ENCODE assay signal across 26 cellular contexts in the genomic region with DNA sequence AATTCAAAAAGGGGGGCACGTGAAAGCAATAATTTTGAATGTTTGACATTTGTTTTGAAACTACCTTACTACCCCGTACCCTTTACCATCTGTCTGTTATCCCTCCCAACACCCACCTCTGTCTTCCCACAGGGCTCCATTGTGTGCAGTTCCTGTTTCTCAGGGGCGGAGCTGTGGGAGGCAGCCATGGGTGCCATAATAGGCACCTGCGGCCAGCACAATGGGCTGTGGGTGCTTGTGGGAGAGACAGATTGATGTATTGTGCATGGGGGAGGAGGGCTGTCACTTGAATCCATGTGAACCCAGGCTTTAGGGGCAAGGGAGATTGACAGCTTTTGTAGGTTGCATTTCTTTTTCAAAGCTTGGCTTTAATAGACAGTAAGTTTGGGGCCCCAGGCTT.
DNase-seq lines count a peak whose midpoint lies in the region; ATAC-seq and TF ChIP-seq lines count a peak whose summit lies in the region.
"Had no signal": no experiment of that assay in that cellular context is flagged by ENCODE, and none has a peak within 500 bp of the region (broad histone marks: within the 10 kb centered on the region; RNA-seq: fewer than 3 reads in every experiment).

No MANE protein-coding gene starts in this region.

- ATAC-seq in GM19452 (IDR thresholded peaks at IDR 0.05; ENCODE audit: unreplicated experiment) (no peak), HG03039 (IDR thresholded peaks at IDR 0.05; ENCODE audit: unreplicated experiment) (no peak)
- ATAC-seq: activated CD4-positive, alpha-beta T cell treated with anti-CD3 and anti-CD28 coated beads for 36 hours; effector memory CD8-positive, alpha-beta T cell; esophagus mucosa; foreskin keratinocyte; left colon; naive thymus-derived CD4-positive, alpha-beta T cell had no signal

- POLR2A ChIA-PET in HEK293T (lab: Yijun Ruan, JAX), result no interaction called here

- CTCF ChIA-PET in HEK293T (lab: Yijun Ruan, JAX), result no interaction called here

- DNase-seq in DMS153 treated with DMSO at 0.1 percent for 48 hours (lab: John Stamatoyannopoulos, UW; ENCODE audit: unreplicated experiment) (peak; percentile 23), HEK293T (ENCODE audit: extremely low spot score) (no peak), NCI-H1930 (lab: John Stamatoyannopoulos, UW) (peak; percentile 7 to 18), left kidney (ENCODE audit: low read depth, low spot score) (peak; percentile 37), NOMO-1 treated with DMSO at 0.1 percent for 48 hours (lab: John Stamatoyannopoulos, UW; ENCODE audit: unreplicated experiment) (no peak), DMS 273 (lab: John Stamatoyannopoulos, UW; ENCODE audit: unreplicated experiment) (no peak)
- DNase-seq: activated CD4-positive, alpha-beta T cell treated with anti-CD3 and anti-CD28 coated beads for 36 hours; activated CD8-positive, alpha-beta memory T cell treated with anti-CD3 and anti-CD28 coated beads for 24 hours; activated naive CD4-positive, alpha-beta T cell; activated T-cell treated with anti-CD3 and anti-CD28 coated beads, Interleukin-2, amount 50 U/mL, for 1 hour; amniotic stem cell; BE2C; DND-41; effector memory CD8-positive, alpha-beta T cell; foreskin keratinocyte; left colon; naive thymus-derived CD4-positive, alpha-beta T cell; NCI-H1436 treated with DMSO at 0.1 percent for 48 hours; NCI-H526 treated with DMSO at 0.1 percent for 48 hours; ovary; stimulated activated CD4-positive, alpha-beta T cell treated with anti-CD3 and anti-CD28 coated beads, Interleukin-4, amount 100 ng/mL, for 24 hours; stimulated activated naive CD4-positive, alpha-beta T cell treated with Interleukin-2 at 50 U/mL for 16 hours; testis had no signal

TF ChIP-seq in HEK293T, 16 proteins besides CTCF, POLR2A, EP300 and RAD21:
- TF ChIP-seq, protein P1, sequence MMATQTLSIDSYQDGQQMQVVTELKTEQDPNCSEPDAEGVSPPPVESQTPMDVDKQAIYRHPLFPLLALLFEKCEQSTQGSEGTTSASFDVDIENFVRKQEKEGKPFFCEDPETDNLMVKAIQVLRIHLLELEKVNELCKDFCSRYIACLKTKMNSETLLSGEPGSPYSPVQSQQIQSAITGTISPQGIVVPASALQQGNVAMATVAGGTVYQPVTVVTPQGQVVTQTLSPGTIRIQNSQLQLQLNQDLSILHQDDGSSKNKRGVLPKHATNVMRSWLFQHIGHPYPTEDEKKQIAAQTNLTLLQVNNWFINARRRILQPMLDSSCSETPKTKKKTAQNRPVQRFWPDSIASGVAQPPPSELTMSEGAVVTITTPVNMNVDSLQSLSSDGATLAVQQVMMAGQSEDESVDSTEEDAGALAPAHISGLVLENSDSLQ (IDR thresholded peaks at IDR 0.05), result peak; percentile 39; the same call in 1 of the 2 replicates
- TF ChIP-seq LEF1 (IDR thresholded peaks at IDR 0.05; ENCODE audit: borderline replicate concordance), result no peak
- no peak for TF ChIP-seq SP1 (IDR thresholded peaks at IDR 0.05)

Comparison
In these comparisons a context has a peak if more than half of its experiments do, and no peak if none do; other contexts are left out.
1. DNase-seq: peak in DMS153 treated with DMSO at 0.1 percent for 48 hours (single experiment), NCI-H1930 (2 of 2) and left kidney (single experiment); none in HEK293T (single experiment), NOMO-1 treated with DMSO at 0.1 percent for 48 hours (single experiment) and DMS 273 (single experiment).